18 cellular contexts compared by ENCODE assay signal in genomic region chr19:2665103-2665502, GRCh38. TPM values are rescaled to one million over a fixed set of nuclear protein-coding genes. Genes with fewer than 3 reads are reported as not detected.
DNase-seq lines count a peak whose midpoint lies in the region; TF ChIP-seq lines count a peak whose summit lies in the region.
"Had no signal": no experiment of that assay in that cellular context is flagged by ENCODE, and none has a peak within 500 bp of the region (broad histone marks: within the 10 kb centered on the region; RNA-seq: fewer than 3 reads in every experiment).

No MANE protein-coding gene starts in this region.

- H3K9me3 ChIP-seq in left ventricle myocardium inferior (replicated peaks) (peaks cover 12% of the 10 kb centered on the region), spleen (peaks cover 0 to 21% (median 6%) of the 10 kb centered on the region in 8 donors)

- DNase-seq in caudate nucleus (lab: John Stamatoyannopoulos, UW), result peak in 7 of 61 donors; percentile 10 to 51 (median 22)
- DNase-seq in left ventricle myocardium inferior, result peak; percentile 46
- no peak for DNase-seq in spleen
- no peak for DNase-seq in AG08395 (ENCODE audit: low spot score)
- no peak for DNase-seq in H4 (ENCODE audit: low spot score)
- DNase-seq in SW 1271 (lab: John Stamatoyannopoulos, UW), result no peak
- no peak for DNase-seq in HEK293T (ENCODE audit: extremely low spot score)
- DNase-seq: ACHN, DMS 273 treated with DMSO at 0.1 percent for 48 hours, EL, H9, IMR-90, NCI-H1048, NCI-H226, NCI-H526 had no signal

- peak overlapping the region; percentile 20 for H3K4me3 ChIP-seq in left ventricle myocardium inferior
- no peak overlapping the region for H3K4me3 ChIP-seq in spleen

- H3K27ac ChIP-seq in caudate nucleus (ENCODE audit: low read depth, low read length) (peak overlapping the region; percentile 87), left ventricle myocardium inferior (replicated peaks) (peak overlapping the region; percentile 94), spleen (peak overlapping the region in 6 of 8 donors; percentile 46 to 87 (median 69))
- H3K27ac ChIP-seq: RWPE1 had no signal

- peaks cover 31 to 47% (median 41%) of the 10 kb centered on the region in 3 donors for H3K4me1 Mint-ChIP-seq in IgD-negative memory B cell
- H3K4me1 Mint-ChIP-seq: H9 had no signal

- peak overlapping the region in 2 of 4 donors; percentile 75 for H3K4me3 Mint-ChIP-seq in IgD-negative memory B cell
- H3K4me3 Mint-ChIP-seq: H9 had no signal

- H3K27me3 Mint-ChIP-seq in IgD-negative memory B cell, result peaks cover 3% of the 10 kb centered on the region

- POLR2A ChIA-PET in HEK293T (lab: Yijun Ruan, JAX), result no interaction called here

- WGBS in spleen, 5 donors, result 90 to 96% (median 94%) methylated on average over 11 of the region's 11 CpGs

- H3K4me1 ChIP-seq in left ventricle myocardium inferior, result peaks cover 18% of the 10 kb centered on the region
- H3K4me1 ChIP-seq in spleen, result peaks cover 0 to 41% (median 10%) of the 10 kb centered on the region in 6 donors

- CTCF ChIA-PET in HEK293T (lab: Yijun Ruan, JAX), result no interaction called here

- H3K27me3 ChIP-seq in left ventricle myocardium inferior (ENCODE audit: low read depth), result no peaks in the 10 kb centered on the region
- H3K27me3 ChIP-seq in spleen (replicated peaks in 1 of 7), result no peaks in the 10 kb centered on the region

- TF ChIP-seq CTCF in left ventricle myocardium inferior (IDR thresholded peaks at IDR 0.05; ENCODE audit: borderline replicate concordance) (no peak), spleen (IDR thresholded peaks at IDR 0.05 in 8 of 11, conservative IDR thresholded peaks at IDR 0.05 in 3 of 11) (no peak)

- peak overlapping the region; percentile 98 to 100 (median 99) for H3K27ac Mint-ChIP-seq in IgD-negative memory B cell
- H3K27ac Mint-ChIP-seq: H9 had no signal

- intact Hi-C loops in left ventricle myocardium inferior (cut with micrococcal nuclease) (no loop called here), spleen (cut with DNase I; ENCODE audit: low total_unique reads) (no loop called here)

- peaks cover 0 to 5% (median 0%) of the 10 kb centered on the region in 3 donors for H3K9me3 Mint-ChIP-seq in IgD-negative memory B cell

- H3K36me3 ChIP-seq in left ventricle myocardium inferior, result no peaks in the 10 kb centered on the region
- peaks cover 0 to 11% (median 0%) of the 10 kb centered on the region in 6 donors for H3K36me3 ChIP-seq in spleen

- no peak for TF ChIP-seq POLR2A in spleen (IDR thresholded peaks at IDR 0.05)

- peaks cover 17% of the 10 kb centered on the region for H3K36me3 Mint-ChIP-seq in IgD-negative memory B cell

TF ChIP-seq in HEK293T, 16 proteins besides CTCF, POLR2A, EP300 and RAD21:
- TF ChIP-seq ZNF384 (IDR thresholded peaks at IDR 0.05) (no peak), BHLHE40 (IDR thresholded peaks at IDR 0.05; ENCODE audit: borderline replicate concordance) (no peak), CTBP1 (IDR thresholded peaks at IDR 0.05; ENCODE audit: borderline replicate concordance) (no peak), TARDBP (IDR thresholded peaks at IDR 0.05) (no peak), SP1 (IDR thresholded peaks at IDR 0.05) (no peak), FOXM1 (IDR thresholded peaks at IDR 0.05; ENCODE audit: borderline replicate concordance) (no peak), ARNT (IDR thresholded peaks at IDR 0.05) (no peak), HDGF (IDR thresholded peaks at IDR 0.05; ENCODE audit: borderline replicate concordance) (no peak), FOXA1 (IDR thresholded peaks at IDR 0.05) (no peak), ELF4 (IDR thresholded peaks at IDR 0.05) (no peak), LEF1 (IDR thresholded peaks at IDR 0.05; ENCODE audit: borderline replicate concordance) (no peak)

RNA-seq across cellular contexts. Expression of gene GNG7, which starts 37.4 kb away (rescaled TPM):
- polyA plus RNA-seq in IgD-negative memory B cell, result 74.6 TPM
- 46.6 TPM for total RNA-seq in left ventricle myocardium inferior
- 10 to 100 TPM; 17.2 to 27.5 (median 19.4) TPM for total RNA-seq in spleen
- 10 to 100 TPM; 17.3 to 34.6 (median 17.9) TPM for polyA plus RNA-seq in spleen
- 0.60 and 0.75 TPM in 2 replicates for total RNA-seq in H4 (2014; rRNA removed; shearing (Covaris generic))

RNA-seq across cellular contexts. Expression of gene DIRAS1, which starts 56.1 kb away (rescaled TPM):
- polyA plus RNA-seq in IgD-negative memory B cell (0.64 TPM), spleen (10 to 100 TPM in 1 of 3 donors, 1 to 10 TPM in 2; 1.3 to 17.1 (median 3.6) TPM)
- total RNA-seq in left ventricle myocardium inferior (195 TPM), spleen (1 to 10 TPM; 2.5 to 5.6 (median 3.5) TPM)
- 1.1 and 1.3 TPM in 2 replicates for total RNA-seq in H4 (2014; rRNA removed; shearing (Covaris generic))
- total RNA-seq: OCI-LY7 had no signal

Comparison
In these comparisons a context has a peak if more than half of its experiments do, and no peak if none do; other contexts are left out.
1. RNA of gene GNG7, which starts 37.4 kb away (total RNA-seq): 46.6 TPM in left ventricle myocardium inferior (single experiment) and 17.2 to 27.5 TPM in spleen; 0.60 to 0.75 TPM in H4; every median in the first group is over 10 times any median in the second.
2. RNA of gene DIRAS1, which starts 56.1 kb away (total RNA-seq): 195 TPM in left ventricle myocardium inferior (single experiment); 2.5 to 5.6 TPM in spleen and 1.1 to 1.3 TPM in H4; every median in the first group is over 10 times any median in the second.
3. Peak in every context shown above with its lines, with median percentiles within 50 percentile points of each other: H3K27ac ChIP-seq.